Comparison of ENCODE assay signal across 26 cellular contexts in genomic region chr1:68363346-68363745, GRCh38.
A peak's percentile ranks its signal among the peaks of the same experiment; 100 is the strongest.
DNase-seq lines count a peak whose midpoint lies in the region; ATAC-seq, FAIRE-seq and TF ChIP-seq lines count a peak whose summit lies in the region.
"Had no signal": no experiment of that assay in that cellular context is flagged by ENCODE, and none has a peak within 500 bp of the region (broad histone marks: within the 10 kb centered on the region; RNA-seq: fewer than 3 reads in every experiment).

No MANE protein-coding gene starts in this region.

- H3K4me3 Mint-ChIP-seq in MCF 10A (ENCODE audit: unreplicated experiment): no peak overlapping the region
- H3K4me3 Mint-ChIP-seq: CD14-positive monocyte; CD8-positive, alpha-beta memory T cell had no signal

- no peaks in the 10 kb centered on the region for H3K79me2 ChIP-seq in mammary epithelial cell (ENCODE audit: insufficient read depth, low read length)

- no peaks in the 10 kb centered on the region for H4K20me1 ChIP-seq in mammary epithelial cell (ENCODE audit: insufficient read depth, low read length)

- H3K27ac Mint-ChIP-seq in MCF 10A (ENCODE audit: low read depth, unreplicated experiment): no peak overlapping the region
- H3K27ac Mint-ChIP-seq: CD14-positive monocyte had no signal

- BruUV-seq in mammary epithelial cell (replicated peaks; lab: Mats Ljungman, UMichigan) (no TSS peak), MCF 10A (replicated peaks; lab: Mats Ljungman, UMichigan) (no TSS peak)

- no peak for TF ChIP-seq CTCF in mammary epithelial cell (conservative IDR thresholded peaks at IDR 0.05 in 1 of 2, IDR thresholded peaks at IDR 0.05 in 1 of 2; ENCODE audit: extremely low read depth in 1 of 2, insufficient read depth in 1 of 2, low read depth in 1 of 2, low read length in 2 of 2)
- TF ChIP-seq CTCF in MCF 10A (IDR thresholded peaks at IDR 0.05; ENCODE audit: unreplicated experiment): no peak
- TF ChIP-seq CTCF in bronchial epithelial cell (IDR thresholded peaks at IDR 0.05; ENCODE audit: insufficient read depth, low read length, severe bottlenecking): no peak
- no peak for TF ChIP-seq CTCF in fibroblast of mammary gland (conservative IDR thresholded peaks at IDR 0.05; ENCODE audit: control insufficient read depth, insufficient read depth, low read depth, low read length)

- ATAC-seq in SK-N-SH treated with all-trans-retinoic acid at 6 μM for 48 hours: no peak
- ATAC-seq: HepG2 had no signal

- no peak overlapping the region for H3K4me3 ChIP-seq in mammary epithelial cell (replicated peaks in 1 of 3; ENCODE audit: insufficient read depth in 1 of 3, low read depth in 2 of 3, low read length in 3 of 3)
- no peak overlapping the region for H3K4me3 ChIP-seq in bronchial epithelial cell (ENCODE audit: low read depth, low read length)
- no peak overlapping the region for H3K4me3 ChIP-seq in fibroblast of mammary gland (ENCODE audit: control insufficient read depth, low read depth, low read length)
- H3K4me3 ChIP-seq: MG63 had no signal

- no peaks in the 10 kb centered on the region for H3K36me3 Mint-ChIP-seq in MCF 10A (ENCODE audit: insufficient read depth, unreplicated experiment)
- H3K36me3 Mint-ChIP-seq: CD8-positive, alpha-beta memory T cell had no signal

- POLR2A ChIA-PET in MCF 10A (lab: Yijun Ruan, JAX): no interaction called here

- no peak overlapping the region for H3K4me2 ChIP-seq in mammary epithelial cell (ENCODE audit: insufficient read depth, low read depth, low read length)

- intact Hi-C loops in mammary epithelial cell (cut with micrococcal nuclease): no loop called here
- intact Hi-C loops in MCF 10A (cut with micrococcal nuclease): no loop called here

- DNase-seq in mammary epithelial cell (peak; percentile 30), MCF 10A (ENCODE audit: unreplicated experiment) (no peak), bronchial epithelial cell (ENCODE audit: low read depth) (peak; percentile 88), fibroblast of mammary gland (ENCODE audit: low read depth) (peak; percentile 44), retina (peak; percentile 32), iPS-NIHi7 (ENCODE audit: extremely low spot score) (no peak), anterior cingulate cortex (lab: John Stamatoyannopoulos, UW) (no peak)
- DNase-seq: 8988T; ACHN; BE2C; CD8-positive, alpha-beta memory T cell; DMS 273 treated with DMSO at 0.1 percent for 48 hours; DND-41; Karpas-422; MG63; NCI-H1694; NCI-H2029 treated with DMSO at 0.1 percent for 48 hours; NCI-H446 treated with DMSO at 0.1 percent for 48 hours; NCI-H526; NCI-H82; NK-92 treated with Interleukin-12 subunit alpha and Interleukin-12 subunit beta, amount 100 ng/mL, for 24 hours; SHP77 treated with DMSO at 0.1 percent for 48 hours had no signal

- H3K36me3 ChIP-seq in mammary epithelial cell (ENCODE audit: insufficient read depth, low read length) (no peaks in the 10 kb centered on the region), bronchial epithelial cell (ENCODE audit: control insufficient read depth, insufficient read depth, low read length) (no peaks in the 10 kb centered on the region)
- H3K36me3 ChIP-seq: BE2C, MG63 had no signal

- dilution Hi-C loops in mammary epithelial cell (cut with HindIII; ENCODE audit: low sequenced_read_pairs): no loop called here

- H3K27me3 Mint-ChIP-seq in MCF 10A (ENCODE audit: insufficient read depth, unreplicated experiment): no peaks in the 10 kb centered on the region

- in situ Hi-C loops in mammary epithelial cell (cut with MboI; ENCODE audit: low sequenced_read_pairs in 2 of 2): no loop called here

- H3K27ac ChIP-seq in mammary epithelial cell (ENCODE audit: insufficient read depth, low read depth, low read length): no peak overlapping the region

- H2AFZ ChIP-seq in mammary epithelial cell (ENCODE audit: low read depth, low read length): no peak overlapping the region

- H3K27me3 ChIP-seq in mammary epithelial cell (ENCODE audit: insufficient read depth, low read length): no peaks in the 10 kb centered on the region
- no peaks in the 10 kb centered on the region for H3K27me3 ChIP-seq in bronchial epithelial cell (ENCODE audit: control insufficient read depth, insufficient read depth, low read length)
- H3K27me3 ChIP-seq: BE2C, MG63 had no signal

- no peak overlapping the region for H3K9ac ChIP-seq in mammary epithelial cell (ENCODE audit: insufficient read depth, low read length)

- H3K9me3 ChIP-seq in mammary epithelial cell (replicated peaks; ENCODE audit: insufficient read depth, low read length): no peaks in the 10 kb centered on the region
- H3K9me3 ChIP-seq: BE2C, MG63 had no signal

- peaks cover 7% of the 10 kb centered on the region for H3K9me3 Mint-ChIP-seq in MCF 10A (ENCODE audit: unreplicated experiment)

- H3K4me1 ChIP-seq in mammary epithelial cell (ENCODE audit: insufficient read depth, low read length): peaks cover 5% of the 10 kb centered on the region
- H3K4me1 ChIP-seq: BE2C had no signal

- no peak for FAIRE-seq in bronchial epithelial cell (lab: Jason Lieb, UNC)
- FAIRE-seq: H54, HepG2 had no signal

- CTCF ChIA-PET in mammary epithelial cell (lab: Charles Lee; ENCODE audit: low non-redundant PET): no interaction called here
- CTCF ChIA-PET in MCF 10A (lab: Yijun Ruan, JAX): interaction anchor here (0.5 to 2.1 kb wide), 3 partner anchors 20 to 1222 kb away, joined by 3 to 8 read pairs (median 3); no protein-coding TSS in a partner anchor

- H3K4me1 Mint-ChIP-seq in MCF 10A (ENCODE audit: insufficient read depth, unreplicated experiment): peaks cover 17% of the 10 kb centered on the region
- H3K4me1 Mint-ChIP-seq: CD8-positive, alpha-beta memory T cell had no signal

TF ChIP-seq in SK-N-SH treated with all-trans-retinoic acid at 6 μM for 48 hours, 23 proteins besides CTCF, POLR2A, EP300 and RAD21 (continues in another document):
- TF ChIP-seq SNAI2 (CRISPR knock-in tag; IDR thresholded peaks at IDR 0.05) (no peak), PATZ1 (CRISPR knock-in tag; IDR thresholded peaks at IDR 0.05; ENCODE audit: borderline replicate concordance) (no peak), TOX (CRISPR knock-in tag; IDR thresholded peaks at IDR 0.05; ENCODE audit: borderline replicate concordance) (no peak), ESRRG (CRISPR knock-in tag; IDR thresholded peaks at IDR 0.05) (no peak), RARB (CRISPR knock-in tag; IDR thresholded peaks at IDR 0.05) (no peak), POU6F1 (CRISPR knock-in tag; IDR thresholded peaks at IDR 0.05; ENCODE audit: borderline replicate concordance, low read depth) (no peak), TCF4 (CRISPR knock-in tag; IDR thresholded peaks at IDR 0.05; ENCODE audit: borderline replicate concordance) (no peak), BACH2 (CRISPR knock-in tag; IDR thresholded peaks at IDR 0.05; ENCODE audit: borderline replicate concordance) (no peak), ZNF565 (CRISPR knock-in tag; conservative IDR thresholded peaks at IDR 0.05; ENCODE audit: low read depth) (no peak), CSDC2 (CRISPR knock-in tag; IDR thresholded peaks at IDR 0.05) (no peak), ZFP30 (CRISPR knock-in tag; IDR thresholded peaks at IDR 0.05) (no peak), ZFP3 (CRISPR knock-in tag; IDR thresholded peaks at IDR 0.05) (no peak), ISL1 (CRISPR knock-in tag; IDR thresholded peaks at IDR 0.05) (no peak), OSR1 (CRISPR knock-in tag; IDR thresholded peaks at IDR 0.05) (no peak), ZNF8 (CRISPR knock-in tag; IDR thresholded peaks at IDR 0.05) (no peak), ARNTL (CRISPR knock-in tag; IDR thresholded peaks at IDR 0.05; ENCODE audit: borderline replicate concordance, low read depth) (no peak), ZC3H10 (CRISPR knock-in tag; IDR thresholded peaks at IDR 0.05) (no peak), GLIS3 (CRISPR knock-in tag; IDR thresholded peaks at IDR 0.05) (no peak)

Comparison
In these comparisons a context has a peak if more than half of its experiments do, and no peak if none do; other contexts are left out.
1. DNase-seq: peak in mammary epithelial cell (single experiment), bronchial epithelial cell (single experiment), fibroblast of mammary gland (single experiment) and retina (single experiment); none in MCF 10A (single experiment), iPS-NIHi7 (single experiment) and anterior cingulate cortex (0 of 58).